In genomic region chr5:174720612-174721521, GRCh38 we compare ENCODE assay signal across 10 cellular contexts. TPM values are rescaled to one million over a fixed set of nuclear protein-coding genes. Genes with fewer than 3 reads are reported as not detected.
DNase-seq lines count a peak whose midpoint lies in the region; ATAC-seq and TF ChIP-seq lines count a peak whose summit lies in the region.
"Had no signal": no experiment of that assay in that cellular context is flagged by ENCODE, and none has a peak within 500 bp of the region (broad histone marks: within the 10 kb centered on the region; RNA-seq: fewer than 3 reads in every experiment).

No MANE protein-coding gene starts in this region.

- in situ Hi-C loops in astrocyte of the spinal cord (cut with HindIII; ENCODE audit: low sequenced_read_pairs): no loop called here

- H3K36me3 ChIP-seq in cardiac muscle cell: no peaks in the 10 kb centered on the region
- no peaks in the 10 kb centered on the region for H3K36me3 ChIP-seq in right atrium auricular region
- no peaks in the 10 kb centered on the region for H3K36me3 ChIP-seq in tibial artery

- peak; percentile 30 for ATAC-seq in left colon
- ATAC-seq in CD4-positive, alpha-beta T cell (ENCODE audit: poor library complexity): no peak

- H3K9me3 ChIP-seq in cardiac muscle cell (ENCODE audit: low read depth) (no peaks in the 10 kb centered on the region), right atrium auricular region (no peaks in the 10 kb centered on the region), tibial artery (no peaks in the 10 kb centered on the region)
- no peaks in the 10 kb centered on the region for H3K9me3 ChIP-seq in CD4-positive, alpha-beta T cell (ENCODE audit: control insufficient read depth, low read length)

- no peaks in the 10 kb centered on the region for H3K9me3 Mint-ChIP-seq in CD4-positive, alpha-beta T cell

- DNase-seq in cardiac muscle cell (ENCODE audit: low read depth in 1 of 2, low spot score in 1 of 2): peak in 1 of 2 donors; percentile 92
- DNase-seq in right atrium auricular region (ENCODE audit: low spot score): no peak
- no peak for DNase-seq in astrocyte of the spinal cord (ENCODE audit: low read depth, low spot score)
- no peak for DNase-seq in left colon
- DNase-seq in tibial artery: no peak
- no peak for DNase-seq in stimulated activated CD4-positive, alpha-beta T cell treated with anti-CD3 and anti-CD28 coated beads, Interleukin-4, amount 100 ng/mL, for 24 hours
- no peak for DNase-seq in CD4-positive, alpha-beta T cell
- no peak for DNase-seq in hepatic stellate cell (ENCODE audit: low spot score)
- DNase-seq: foreskin fibroblast; stimulated activated CD4-positive, alpha-beta T cell treated with anti-CD3 and anti-CD28 coated beads, Interleukin-4, amount 100 ng/mL, for 1 hour had no signal

- TF ChIP-seq CTCF in cardiac muscle cell (IDR thresholded peaks at IDR 0.05; ENCODE audit: low read depth, low read length) (no peak), right atrium auricular region (IDR thresholded peaks at IDR 0.05) (no peak), astrocyte of the spinal cord (IDR thresholded peaks at IDR 0.05; ENCODE audit: low read depth, low read length) (no peak), tibial artery (IDR thresholded peaks at IDR 0.05) (no peak)
- TF ChIP-seq CTCF in CD4-positive, alpha-beta T cell (IDR thresholded peaks at IDR 0.05): no peak

- H3K27me3 Mint-ChIP-seq in CD4-positive, alpha-beta T cell: peaks cover 88% of the 10 kb centered on the region

- peak overlapping the region; percentile 18 for H3K4me3 ChIP-seq in cardiac muscle cell
- peak overlapping the region in 1 of 2 donors; percentile 34 for H3K4me3 ChIP-seq in right atrium auricular region
- peak overlapping the region; percentile 20 for H3K4me3 ChIP-seq in astrocyte of the spinal cord (ENCODE audit: low read depth, low read length)
- peak overlapping the region; percentile 27 to 32 for H3K4me3 ChIP-seq in tibial artery

- POLR2A ChIA-PET in CD4-positive, alpha-beta T cell (lab: Charles Lee): no interaction called here

- intact Hi-C loops in left colon (cut with DNase I, micrococcal nuclease) (no loop called here), tibial artery (cut with DNase I; ENCODE audit: low total_unique reads) (loop anchor here (10.0 kb wide), 1 partner anchor 176 kb away; no protein-coding TSS in a partner anchor)
- intact Hi-C loops in CD4-positive, alpha-beta T cell (cut with DNase I, micrococcal nuclease): no loop called here

- H3K27ac ChIP-seq in cardiac muscle cell (peak overlapping the region; percentile 67), right atrium auricular region (no peak overlapping the region), tibial artery (no peak overlapping the region)
- H3K27ac ChIP-seq in CD4-positive, alpha-beta T cell (ENCODE audit: low read depth, low read length): no peak overlapping the region

- H3K27me3 ChIP-seq in cardiac muscle cell: peaks cover 10% of the 10 kb centered on the region
- H3K27me3 ChIP-seq in right atrium auricular region: peaks cover 24 to 39% of the 10 kb centered on the region in 2 donors
- peaks cover 0 to 48% of the 10 kb centered on the region in 2 donors for H3K27me3 ChIP-seq in tibial artery
- H3K27me3 ChIP-seq in CD4-positive, alpha-beta T cell (ENCODE audit: control insufficient read depth, insufficient read depth, low read length): peaks cover 79% of the 10 kb centered on the region

- peaks cover 26% of the 10 kb centered on the region for H3K4me1 Mint-ChIP-seq in CD4-positive, alpha-beta T cell (ENCODE audit: low read depth)

- CTCF ChIA-PET in CD4-positive, alpha-beta T cell (lab: Charles Lee): no interaction called here

- no peaks in the 10 kb centered on the region for H3K36me3 Mint-ChIP-seq in CD4-positive, alpha-beta T cell (ENCODE audit: low read depth)

- H3K4me3 Mint-ChIP-seq in CD4-positive, alpha-beta T cell: no peak overlapping the region

- no peak overlapping the region for H3K27ac Mint-ChIP-seq in CD4-positive, alpha-beta T cell

- H3K4me1 ChIP-seq in cardiac muscle cell (ENCODE audit: low read depth) (peaks cover 60% of the 10 kb centered on the region), right atrium auricular region (peaks cover 0 to 26% of the 10 kb centered on the region in 2 donors), tibial artery (peaks cover 0 to 27% (median 16%) of the 10 kb centered on the region in 4 donors)

RNA-seq across cellular contexts. Expression of gene MSX2, which starts 3.5 kb away (rescaled TPM):
- 104 and 125 TPM in 2 replicates for total RNA-seq in cardiac muscle cell
- polyA plus RNA-seq in cardiac muscle cell: 91.8 and 123 TPM in 2 replicates
- total RNA-seq in right atrium auricular region: 1 to 10 TPM; 2.6 to 3.4 TPM
- under 1 TPM; 0.40 to 0.81 TPM for total RNA-seq in left colon
- under 1 TPM; 0.30 to 0.31 TPM for total RNA-seq in CD4-positive, alpha-beta T cell

Comparison
In these comparisons a context has a peak if more than half of its experiments do, and no peak if none do; other contexts are left out.
1. RNA of gene MSX2, which starts 3.5 kb away (total RNA-seq): 104 to 125 TPM in cardiac muscle cell; 2.6 to 3.4 TPM in right atrium auricular region, 0.40 to 0.81 TPM in left colon and 0.30 to 0.31 TPM in CD4-positive, alpha-beta T cell; every median in the first group is over 10 times any median in the second.